1 cellular context compared by ENCODE assay signal in the genomic region with DNA sequence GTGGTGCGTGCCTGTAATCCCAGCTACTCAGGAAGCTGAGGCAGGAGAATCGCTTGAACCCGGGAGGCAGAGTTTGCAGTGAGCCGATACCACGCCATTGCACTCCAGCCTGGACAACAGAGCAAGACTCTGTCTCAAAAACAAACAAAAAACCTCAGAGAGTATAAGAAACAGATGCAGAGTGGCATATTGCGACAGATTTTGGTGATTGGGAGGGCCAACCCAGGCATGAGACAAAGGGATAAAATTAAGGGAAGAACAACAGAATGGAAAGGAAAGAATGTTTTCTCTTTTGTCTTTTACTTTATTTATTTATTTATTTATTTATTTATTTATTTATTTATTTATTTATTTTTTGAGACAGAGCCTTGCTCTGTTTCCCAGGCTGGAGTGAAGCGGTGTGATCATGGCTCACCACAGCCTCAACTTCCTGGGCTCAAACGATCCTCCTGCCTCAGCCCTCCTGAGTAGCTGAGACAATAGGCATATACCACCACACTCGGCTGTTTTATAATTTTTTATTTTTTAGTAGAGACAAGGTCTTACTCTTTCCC.
TF ChIP-seq lines count a peak whose summit lies in the region.

No MANE protein-coding gene starts in this region.

TF ChIP-seq in IMR-90, 13 proteins besides CTCF, POLR2A, EP300 and RAD21:
- TF ChIP-seq CEBPB (IDR thresholded peaks at IDR 0.05; ENCODE audit: low read depth, low read length): 0 out of 2 replicates have a peak, but pooled peaks have one; percentile 40
